In the genomic region with DNA sequence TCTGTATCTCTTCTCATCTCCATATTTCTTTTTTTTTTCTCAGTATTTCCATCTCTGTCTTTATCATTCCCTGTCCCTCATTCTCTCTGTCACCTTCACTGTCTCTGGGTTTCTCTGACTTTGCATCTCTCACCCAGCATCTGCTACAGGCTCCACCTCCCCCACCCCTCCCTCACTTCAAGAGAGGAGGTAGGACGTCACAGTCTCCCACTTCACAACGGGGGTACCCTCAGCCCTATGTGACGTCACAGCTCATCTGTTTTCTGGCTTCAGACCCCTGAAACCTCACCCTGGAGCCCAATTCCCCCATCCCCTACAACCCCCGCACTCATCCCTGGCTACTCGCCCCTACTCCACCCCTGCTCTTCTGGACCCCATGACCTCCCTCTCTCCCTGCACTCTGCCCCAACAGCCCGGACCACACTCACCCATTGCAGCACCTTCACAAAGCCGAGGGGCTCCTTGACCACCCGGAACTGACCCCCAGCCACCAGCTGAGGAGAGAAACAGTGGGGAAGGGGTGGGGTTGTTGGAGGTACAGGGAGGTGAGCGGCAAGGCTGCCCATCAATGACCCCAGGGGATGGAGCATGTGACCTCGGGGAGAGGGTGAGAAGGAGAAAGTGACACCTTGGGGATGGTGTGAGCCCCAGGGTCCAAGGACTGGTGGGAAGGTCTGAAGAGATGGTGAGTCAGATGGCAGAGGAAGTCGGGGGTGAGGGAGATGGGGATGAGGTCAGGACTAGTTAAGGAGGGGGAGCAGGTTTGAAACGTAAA, we compare ENCODE assay signal across 16 cellular contexts. TPM values are rescaled to one million over a fixed set of nuclear protein-coding genes. Genes with fewer than 3 reads are reported as not detected.
DNase-seq lines count a peak whose midpoint lies in the region; ATAC-seq and TF ChIP-seq lines count a peak whose summit lies in the region.
"Had no signal": no experiment of that assay in that cellular context is flagged by ENCODE, and none has a peak within 500 bp of the region (broad histone marks: within the 10 kb centered on the region; RNA-seq: fewer than 3 reads in every experiment).

No MANE protein-coding gene starts in this region.

- TF ChIP-seq CTCF in A673 (conservative IDR thresholded peaks at IDR 0.05; ENCODE audit: low read depth, low read length): no peak
- no peak for TF ChIP-seq CTCF in vagina (IDR thresholded peaks at IDR 0.05)
- TF ChIP-seq CTCF in brain microvascular endothelial cell (IDR thresholded peaks at IDR 0.05; ENCODE audit: low read depth, low read length, missing control alignments): no peak

- in situ Hi-C loops in brain microvascular endothelial cell (cut with HindIII; ENCODE audit: low pct_ligation_motif_present, low sequenced_read_pairs): no loop called here

- ATAC-seq in GM21423 (IDR thresholded peaks at IDR 0.05; ENCODE audit: unreplicated experiment): no peak
- ATAC-seq: foreskin keratinocyte, HCT116, left colon, Panc1 had no signal

- BruUV-seq in A673 (replicated peaks; lab: Mats Ljungman, UMichigan): no TSS peak

- CTCF ChIA-PET in A673 (lab: Charles Lee): no interaction called here

- no peak for TF ChIP-seq POLR2A in vagina (IDR thresholded peaks at IDR 0.05)

- no peak overlapping the region for H3K27ac Mint-ChIP-seq in dendritic cell treated with granulocyte-macrophage colony-stimulating factor and Interleukin-4, amounts not matched to agents 40 ng/mL and 50 ng/mL, for 4 days

- H3K36me3 Mint-ChIP-seq in dendritic cell treated with granulocyte-macrophage colony-stimulating factor and Interleukin-4, amounts not matched to agents 40 ng/mL and 50 ng/mL, for 4 days (ENCODE audit: low read depth): no peaks in the 10 kb centered on the region
- H3K36me3 Mint-ChIP-seq: CD4-positive, alpha-beta memory T cell had no signal

- no peaks in the 10 kb centered on the region for H3K9me3 ChIP-seq in A673 (ENCODE audit: low read depth, low read length, poor library complexity, severe bottlenecking)
- H3K9me3 ChIP-seq in vagina: no peaks in the 10 kb centered on the region

- H3K27me3 ChIP-seq in A673 (replicated peaks; ENCODE audit: insufficient read depth, low read depth, low read length, poor library complexity): no peaks in the 10 kb centered on the region
- H3K27me3 ChIP-seq in H7 (ENCODE audit: control insufficient read depth, insufficient read depth, low read length): peaks cover 4% of the 10 kb centered on the region; the same call in 1 of the 2 replicates
- H3K27me3 ChIP-seq in vagina: no peaks in the 10 kb centered on the region
- no peaks in the 10 kb centered on the region for H3K27me3 ChIP-seq in brain microvascular endothelial cell (replicated peaks)
- H3K27me3 ChIP-seq: foreskin keratinocyte had no signal

- H3K27me3 Mint-ChIP-seq in dendritic cell treated with granulocyte-macrophage colony-stimulating factor and Interleukin-4, amounts not matched to agents 40 ng/mL and 50 ng/mL, for 4 days: peaks cover 22% of the 10 kb centered on the region

- intact Hi-C loops in A673 (cut with micrococcal nuclease; ENCODE audit: unreplicated experiment): no loop called here
- intact Hi-C loops in dendritic cell treated with granulocyte-macrophage colony-stimulating factor and Interleukin-4, amounts not matched to agents 40 ng/mL and 50 ng/mL, for 4 days (cut with micrococcal nuclease): no loop called here
- intact Hi-C loops in vagina (cut with DNase I): loop anchor here (10.0 kb wide), 1 partner anchor 66 kb away; a partner anchor contains a TSS

- POLR2A ChIA-PET in A673 (lab: Charles Lee; ENCODE audit: low non-redundant PET): no interaction called here

- H3K36me3 ChIP-seq in A673 (ENCODE audit: insufficient read depth, low read length, poor library complexity, severe bottlenecking) (no peaks in the 10 kb centered on the region), H7 (replicated peaks; ENCODE audit: control insufficient read depth, insufficient read depth, low read length) (no peaks in the 10 kb centered on the region), vagina (no peaks in the 10 kb centered on the region), brain microvascular endothelial cell (replicated peaks) (no peaks in the 10 kb centered on the region)

- H3K4me3 ChIP-seq in A673 (ENCODE audit: low read depth, low read length, poor library complexity, severe bottlenecking): peak overlapping the region; percentile 56
- peak overlapping the region; percentile 42; the same call in 1 of the 2 replicates for H3K4me3 ChIP-seq in H7 (ENCODE audit: insufficient read depth, low read depth, low read length)
- H3K4me3 ChIP-seq in vagina: no peak overlapping the region
- no peak overlapping the region for H3K4me3 ChIP-seq in brain microvascular endothelial cell (ENCODE audit: low read depth, low read length)

- H3K4me3 Mint-ChIP-seq in dendritic cell treated with granulocyte-macrophage colony-stimulating factor and Interleukin-4, amounts not matched to agents 40 ng/mL and 50 ng/mL, for 4 days: peak overlapping the region; percentile 47

- peaks cover 4% of the 10 kb centered on the region for H3K4me1 ChIP-seq in A673 (ENCODE audit: insufficient read depth, low read length, poor library complexity, severe bottlenecking)
- H3K4me1 ChIP-seq in vagina: peaks cover 8% of the 10 kb centered on the region
- H3K4me1 ChIP-seq: foreskin keratinocyte had no signal

- DNase-seq in A673 (ENCODE audit: low spot score) (no peak), H7 (no peak), vagina (ENCODE audit: extremely low spot score in 2 of 2) (no peak), brain microvascular endothelial cell (no peak)
- DNase-seq: activated effector memory CD4-positive, alpha-beta T cell treated with Interleukin-2 at 50 U/mL for 16 hours; foreskin keratinocyte; KG1; left colon; NCI-H2081; stimulated activated CD4-positive, alpha-beta T cell treated with anti-CD3 and anti-CD28 coated beads, Interleukin-1b, Interleukin-23, amount 100 ng/mL, for 48 hours had no signal

- no peaks in the 10 kb centered on the region for H3K9me3 Mint-ChIP-seq in dendritic cell treated with granulocyte-macrophage colony-stimulating factor and Interleukin-4, amounts not matched to agents 40 ng/mL and 50 ng/mL, for 4 days
- H3K9me3 Mint-ChIP-seq: CD4-positive, alpha-beta memory T cell had no signal

- H3K27ac ChIP-seq in A673 (ENCODE audit: low read depth, low read length, poor library complexity, severe bottlenecking) (no peak overlapping the region), vagina (no peak overlapping the region), brain microvascular endothelial cell (no peak overlapping the region)
- H3K27ac ChIP-seq: foreskin keratinocyte, parathyroid adenoma had no signal

- peaks cover 21% of the 10 kb centered on the region for H3K4me1 Mint-ChIP-seq in dendritic cell treated with granulocyte-macrophage colony-stimulating factor and Interleukin-4, amounts not matched to agents 40 ng/mL and 50 ng/mL, for 4 days (ENCODE audit: low read depth)

RNA-seq across cellular contexts. Expression of a gene that starts 1.3 kb away (rescaled TPM):
- total RNA-seq in A673 (2021): 14.6 and 16.3 TPM in 2 replicates
- 1.7 and 1.9 TPM in 2 replicates for total RNA-seq in H7 (2014; rRNA removed; shearing (Covaris generic))
- 11.0 TPM for total RNA-seq in vagina

RNA-seq across cellular contexts. Expression of a gene that starts 12.6 kb away (rescaled TPM):
- 4.8 and 6.7 TPM in 2 replicates for total RNA-seq in A673 (2021)
- 8.9 and 13.9 TPM in 2 replicates for total RNA-seq in H7 (2014; rRNA removed; shearing (Covaris generic))
- 26.5 TPM for total RNA-seq in vagina

RNA-seq across cellular contexts. Expression of a gene that starts 27.0 kb away (rescaled TPM):
- total RNA-seq in A673 (2021): 70.0 and 87.5 TPM in 2 replicates
- 1.1 and 1.5 TPM in 2 replicates for total RNA-seq in H7 (2014; rRNA removed; shearing (Covaris generic))
- total RNA-seq in vagina: 81.3 TPM

RNA-seq across cellular contexts. Expression of a gene that starts 34.4 kb away (rescaled TPM):
- total RNA-seq in A673 (2021): not detected in 2 replicates
- total RNA-seq in H7 (2014; rRNA removed; shearing (Covaris generic)): 0.55 and 2.1 TPM in 2 replicates
- 0.25 TPM for total RNA-seq in vagina
- total RNA-seq: foreskin keratinocyte had no signal

RNA-seq across cellular contexts. Expression of a gene that starts 36.2 kb away (rescaled TPM):
- total RNA-seq in A673 (2021): 1.1 and 1.5 TPM in 2 replicates
- 0.21 and 1.00 TPM in 2 replicates for total RNA-seq in H7 (2014; rRNA removed; shearing (Covaris generic))
- 2.2 TPM for total RNA-seq in vagina

Comparison
In these comparisons a context has a peak if more than half of its experiments do, and no peak if none do; other contexts are left out.
1. H3K4me3 ChIP-seq: peak in A673 (single experiment) and H7 (single experiment); none in vagina (0 of 2) and brain microvascular endothelial cell (single experiment).
2. RNA of a gene that starts 27.0 kb away (total RNA-seq): 70.0 to 87.5 TPM in A673 and 81.3 TPM in vagina (single experiment); 1.1 to 1.5 TPM in H7; every median in the first group is over 10 times any median in the second.